ENCODE assay signal across 12 cellular contexts in the genomic region with DNA sequence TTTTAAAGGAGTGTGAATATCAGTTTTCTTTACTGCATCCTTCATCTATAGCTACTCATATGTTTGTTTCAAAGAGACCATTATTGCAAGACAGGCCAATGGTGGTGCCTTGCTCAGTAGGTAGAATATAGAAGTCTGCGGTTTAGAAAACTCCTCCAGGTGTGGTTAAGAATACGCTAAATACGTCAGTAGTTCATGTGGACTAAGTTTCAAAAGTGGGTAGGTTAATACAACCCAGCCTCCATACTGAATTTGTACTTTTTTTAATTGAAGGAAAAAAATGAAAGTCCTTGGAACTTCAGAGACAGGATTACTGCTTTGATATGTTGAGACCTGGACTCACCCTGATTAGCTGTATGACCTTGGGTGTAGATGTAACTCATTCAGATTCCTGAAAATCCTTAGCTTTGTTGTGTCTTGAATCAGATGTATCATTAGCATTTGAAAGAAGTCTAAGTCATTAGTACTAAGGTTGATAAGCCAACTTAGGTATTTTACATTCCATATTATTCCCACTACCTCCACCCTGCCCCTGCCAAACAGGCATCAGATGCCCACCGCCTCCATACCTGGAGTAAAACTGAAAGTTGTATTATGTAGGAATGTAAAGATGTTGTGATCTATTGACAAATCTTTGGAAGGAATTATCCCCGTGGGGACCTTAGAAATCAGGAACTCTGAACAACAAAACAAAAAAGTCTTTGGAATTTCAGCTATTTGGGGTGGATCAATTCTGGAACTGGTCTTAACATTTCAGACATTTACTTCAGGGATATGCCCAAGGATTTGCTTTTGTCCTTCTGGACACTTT. TPM values are rescaled to one million over a fixed set of nuclear protein-coding genes. Genes with fewer than 3 reads are reported as not detected.
A peak's percentile ranks its signal among the peaks of the same experiment; 100 is the strongest.
DNase-seq lines count a peak whose midpoint lies in the region; ATAC-seq and TF ChIP-seq lines count a peak whose summit lies in the region.
"Had no signal": no experiment of that assay in that cellular context is flagged by ENCODE, and none has a peak within 500 bp of the region (broad histone marks: within the 10 kb centered on the region; RNA-seq: fewer than 3 reads in every experiment).

No MANE protein-coding gene starts in this region.

- H3K36me3 Mint-ChIP-seq in neural progenitor cell, result peaks cover 80% of the 10 kb centered on the region

- peak overlapping the region; percentile 41; the same call in 1 of the 2 replicates for H3K27ac ChIP-seq in KMS-11
- H3K27ac ChIP-seq in neural progenitor cell, result peak overlapping the region; percentile 76
- H3K27ac ChIP-seq in tibial nerve, result no peak overlapping the region
- H3K27ac ChIP-seq: colonic mucosa had no signal

- H3K9me3 ChIP-seq in neural progenitor cell (ENCODE audit: low read depth) (no peaks in the 10 kb centered on the region), tibial nerve (no peaks in the 10 kb centered on the region)
- H3K9me3 ChIP-seq: colonic mucosa had no signal

- ATAC-seq in GM18868 (IDR thresholded peaks at IDR 0.05; ENCODE audit: unreplicated experiment) (peak; percentile 47), HG02642 (IDR thresholded peaks at IDR 0.05; ENCODE audit: poor library complexity, unreplicated experiment) (peak; percentile 39)

- peaks cover 23% of the 10 kb centered on the region for H3K4me1 Mint-ChIP-seq in neural progenitor cell

- no peak overlapping the region for H3K27ac Mint-ChIP-seq in neural progenitor cell
- H3K27ac Mint-ChIP-seq: activated T-cell treated with anti-CD3 and anti-CD28 coated beads, Interleukin-2, amount 50 U/mL, for 24 hours had no signal

- H3K4me3 Mint-ChIP-seq in neural progenitor cell, result no peak overlapping the region
- H3K4me3 Mint-ChIP-seq: activated T-cell treated with anti-CD3 and anti-CD28 coated beads, Interleukin-2, amount 50 U/mL, for 24 hours had no signal

- H3K27me3 ChIP-seq in KMS-11 (ENCODE audit: insufficient read depth, low read depth) (no peaks in the 10 kb centered on the region), neural progenitor cell (no peaks in the 10 kb centered on the region), tibial nerve (peaks cover 0 to 16% of the 10 kb centered on the region in 2 donors)
- H3K27me3 ChIP-seq: colonic mucosa had no signal

- H2AFZ ChIP-seq in KMS-11 (ENCODE audit: low read depth) (no peak overlapping the region), neural progenitor cell (replicated peaks) (no peak overlapping the region)

- H3K9ac ChIP-seq in KMS-11 (0 out of 2 replicates have a peak overlapping the region, but pooled peaks have one; percentile 0), neural progenitor cell (no peak overlapping the region)

- WGBS in tibial nerve, 2 donors, result 84 to 87% methylated on average over 5 of the region's 5 CpGs

- H3K4me3 ChIP-seq in KMS-11 (IDR thresholded peaks at IDR 0.05; ENCODE audit: insufficient read depth, low read depth, low read length) (no peak overlapping the region), neural progenitor cell (peak overlapping the region; percentile 12), tibial nerve (no peak overlapping the region)
- H3K4me3 ChIP-seq: colonic mucosa had no signal

- H3F3A ChIP-seq in neural progenitor cell (ENCODE audit: low read depth), result peaks cover 10% of the 10 kb centered on the region

- H3K36me3 ChIP-seq in KMS-11 (ENCODE audit: insufficient read depth) (no peaks in the 10 kb centered on the region), neural progenitor cell (no peaks in the 10 kb centered on the region), tibial nerve (no peaks in the 10 kb centered on the region)
- H3K36me3 ChIP-seq: colonic mucosa had no signal

- peaks cover 62% of the 10 kb centered on the region for H3K9me3 Mint-ChIP-seq in neural progenitor cell
- H3K9me3 Mint-ChIP-seq: activated T-cell treated with anti-CD3 and anti-CD28 coated beads, Interleukin-2, amount 50 U/mL, for 24 hours had no signal

- H3K4me1 ChIP-seq in KMS-11 (ENCODE audit: low read depth, poor library complexity, severe bottlenecking) (peaks cover 89% of the 10 kb centered on the region), neural progenitor cell (peaks cover 71% of the 10 kb centered on the region), tibial nerve (peaks cover 0 to 7% (median 1%) of the 10 kb centered on the region in 4 donors)
- H3K4me1 ChIP-seq: colonic mucosa had no signal

- TF ChIP-seq CTCF in KMS-11 (conservative IDR thresholded peaks at IDR 0.05; ENCODE audit: low read depth, low read length) (no peak), neural progenitor cell (IDR thresholded peaks at IDR 0.05) (no peak), tibial nerve (IDR thresholded peaks at IDR 0.05) (no peak)

- H3K79me2 ChIP-seq in KMS-11 (ENCODE audit: insufficient read depth, low read depth), result peaks cover 57% of the 10 kb centered on the region
- peaks cover 100% of the 10 kb centered on the region for H3K79me2 ChIP-seq in neural progenitor cell (ENCODE audit: low read depth)

- peaks cover 10% of the 10 kb centered on the region for H3K27me3 Mint-ChIP-seq in neural progenitor cell (ENCODE audit: insufficient read depth, low read depth)

- no peaks in the 10 kb centered on the region for H4K20me1 ChIP-seq in KMS-11 (ENCODE audit: insufficient read depth)
- H4K20me1 ChIP-seq in neural progenitor cell (ENCODE audit: low read depth), result peaks cover 99% of the 10 kb centered on the region

- H3K4me2 ChIP-seq in KMS-11 (peak overlapping the region; percentile 94), neural progenitor cell (peak overlapping the region; percentile 97)

- DNase-seq in neural progenitor cell (ENCODE audit: low spot score) (peak; percentile 64), tibial nerve (ENCODE audit: low spot score in 2 of 2) (no peak), hippocampal formation (lab: John Stamatoyannopoulos, UW) (no peak), SK-N-DZ (ENCODE audit: low spot score) (no peak), ureter (ENCODE audit: low spot score) (no peak)
- DNase-seq: activated T-cell treated with anti-CD3 and anti-CD28 coated beads, Interleukin-2, amount 50 U/mL, for 24 hours; colonic mucosa; DMS 273 treated with DMSO at 0.1 percent for 48 hours; NCI-H2081 had no signal

- TF ChIP-seq EP300 in tibial nerve (IDR thresholded peaks at IDR 0.05), result no peak

- TF ChIP-seq POLR2A in tibial nerve (IDR thresholded peaks at IDR 0.05), result no peak

RNA-seq across cellular contexts. Expression of a gene that starts 6.1 kb away (rescaled TPM):
- total RNA-seq in neural progenitor cell (ENCODE audit: low replicate concordance) (158 and 215 TPM in 2 replicates), tibial nerve (10 to 100 TPM; 46.0 to 54.6 (median 49.8) TPM), ureter (77.8 TPM)
- 242 and 321 TPM in 2 replicates for polyA plus RNA-seq in SK-N-DZ (2014; cell fraction: cytosol; rRNA removed)
- polyA plus RNA-seq in SK-N-DZ (2014; cell fraction: nucleus; rRNA removed), result 109 and 110 TPM in 2 replicates

Comparison
In these comparisons a context has a peak if more than half of its experiments do, and no peak if none do; other contexts are left out.
1. H3K27ac ChIP-seq: peak in KMS-11 (single experiment) and neural progenitor cell (single experiment); none in tibial nerve (0 of 4).